Comparison of ENCODE assay signal across 26 cellular contexts in the genomic region with DNA sequence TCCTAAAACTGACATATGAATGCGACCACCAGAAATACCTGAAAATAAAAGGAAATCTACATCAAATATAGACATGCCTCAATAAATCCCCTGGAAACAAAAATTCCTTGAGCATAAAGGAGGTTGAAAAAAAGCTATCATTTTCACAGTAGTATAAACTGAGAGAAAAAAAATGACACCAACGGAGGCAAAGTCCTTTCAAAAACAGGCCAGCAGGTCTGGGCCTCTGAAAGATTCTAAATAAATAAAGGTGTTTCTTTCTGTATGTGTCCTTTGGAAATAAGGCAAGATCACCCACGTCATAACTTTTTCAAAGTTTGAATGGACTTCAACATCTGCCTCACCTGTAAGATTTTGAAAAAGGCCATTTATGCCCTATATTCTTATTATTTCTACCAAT. TPM values are rescaled to one million over a fixed set of nuclear protein-coding genes. Genes with fewer than 3 reads are reported as not detected.
"Had no signal": no experiment of that assay in that cellular context is flagged by ENCODE, and none has a peak within 500 bp of the region (broad histone marks: within the 10 kb centered on the region; RNA-seq: fewer than 3 reads in every experiment).

No MANE protein-coding gene starts in this region.

- H3K4me3 ChIP-seq: left lung, lung, mucosa of descending colon, ovary, right atrium auricular region, skin epidermis, stomach, testis, thyroid gland, transverse colon, upper lobe of left lung, vagina had no signal

- ATAC-seq: left cardiac atrium; left lung; mucosa of descending colon; naive thymus-derived CD4-positive, alpha-beta T cell; natural killer cell treated with Interleukin-12 subunit alpha and Interleukin-12 subunit beta and Interleukin-15 and Interleukin-18, amount 100 ng/mL, for 72 hours; sciatic nerve; stimulated activated naive B cell treated with anti-CD40 and anti-IgM and Interleukin-4, amounts not matched to agents 10 μg/mL and 1 μg/mL and 100 μg/mL, for 72 hours; stimulated activated naive CD8-positive, alpha-beta T cell treated with anti-CD3 and anti-CD28 coated beads, Interleukin-15, Interleukin-2, amounts not matched to agents 100 U/mL and 50 U/mL, for 24 hours had no signal

- H3K36me3 ChIP-seq: ovary had no signal

- H3K27me3 ChIP-seq: left lung, ovary, right atrium auricular region, stomach, testis, thyroid gland, transverse colon, upper lobe of left lung, vagina had no signal

- DNase-seq: hippocampal formation; kidney glomerular epithelial cell; left cardiac atrium; left lung; midbrain; mucosa of descending colon; naive thymus-derived CD4-positive, alpha-beta T cell; ovary; stimulated activated CD4-positive, alpha-beta T cell treated with anti-CD3 and anti-CD28 coated beads, Interleukin-12 subunit alpha, Interleukin-12 subunit beta, amount 100 ng/mL, for 4 hours; stimulated activated CD4-positive, alpha-beta T cell treated with anti-CD3 and anti-CD28 coated beads, Interleukin-15, amount 100 ng/mL, for 24 hours; stimulated activated CD4-positive, alpha-beta T cell treated with anti-CD3 and anti-CD28 coated beads, Interleukin-2, amount 100 ng/mL, for 24 hours; stimulated activated CD4-positive, alpha-beta T cell treated with anti-CD3 and anti-CD28 coated beads, Interleukin-4, amount 100 ng/mL, for 1 hour; stimulated activated naive B cell treated with anti-CD40 and anti-IgM and Interleukin-4, amounts not matched to agents 10 μg/mL and 1 μg/mL and 100 μg/mL, for 72 hours; stimulated activated naive CD8-positive, alpha-beta T cell treated with anti-CD3 and anti-CD28 coated beads, Interleukin-15, Interleukin-2, amounts not matched to agents 100 U/mL and 50 U/mL, for 24 hours; stomach; testis; thyroid gland; transverse colon; upper lobe of left lung had no signal

- H3K9me3 ChIP-seq: left lung, mucosa of descending colon, ovary, right atrium auricular region, stomach, testis, thyroid gland, transverse colon, upper lobe of left lung, vagina had no signal

- H3K27ac ChIP-seq: left lung, ovary, right atrium auricular region, testis, thyroid gland, transverse colon, upper lobe of left lung, vagina had no signal

RNA-seq across cellular contexts. Expression of a gene that starts 31.1 kb away (rescaled TPM):
- total RNA-seq: pulmonary artery endothelial cell had no signal
